Comparison of ENCODE assay signal across 1 cellular context in the genomic region with DNA sequence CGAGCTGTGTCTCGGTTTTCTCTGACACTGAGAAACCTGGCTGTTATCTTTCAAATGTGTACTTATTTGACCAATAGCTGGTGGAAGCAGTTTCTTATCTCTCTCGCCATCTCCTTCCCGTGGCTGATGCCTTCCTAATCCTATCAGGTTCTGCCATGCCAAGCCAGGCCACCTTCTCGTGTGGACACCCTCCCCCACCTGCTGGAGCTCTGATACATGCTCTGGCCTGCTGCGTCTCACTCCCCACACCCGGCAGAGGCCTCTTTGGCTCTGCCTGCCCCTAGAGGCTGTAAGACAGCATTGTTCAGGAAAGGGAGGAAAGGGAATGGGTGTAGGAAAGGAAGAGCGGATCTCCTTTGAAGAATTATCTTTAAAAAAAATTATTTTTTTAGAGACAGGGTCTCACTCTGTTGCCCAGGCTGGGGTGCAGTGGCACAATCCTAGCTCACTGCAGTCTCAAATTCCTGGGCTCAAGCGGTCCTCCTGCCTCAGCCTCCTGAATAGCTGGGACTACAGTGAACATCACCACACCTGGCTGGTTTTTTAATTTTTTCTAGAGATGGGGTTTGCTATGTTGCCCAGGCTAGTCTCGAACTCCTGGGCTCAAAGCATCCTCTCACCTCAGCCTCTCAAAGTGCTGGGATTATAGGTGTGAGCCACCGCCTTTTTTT.
TF ChIP-seq lines count a peak whose summit lies in the region.

No MANE protein-coding gene starts in this region.

TF ChIP-seq in HepG2, 621 proteins besides CTCF, POLR2A, EP300 and RAD21 (continued from another document and continues in another):
- TF ChIP-seq, protein P1, sequence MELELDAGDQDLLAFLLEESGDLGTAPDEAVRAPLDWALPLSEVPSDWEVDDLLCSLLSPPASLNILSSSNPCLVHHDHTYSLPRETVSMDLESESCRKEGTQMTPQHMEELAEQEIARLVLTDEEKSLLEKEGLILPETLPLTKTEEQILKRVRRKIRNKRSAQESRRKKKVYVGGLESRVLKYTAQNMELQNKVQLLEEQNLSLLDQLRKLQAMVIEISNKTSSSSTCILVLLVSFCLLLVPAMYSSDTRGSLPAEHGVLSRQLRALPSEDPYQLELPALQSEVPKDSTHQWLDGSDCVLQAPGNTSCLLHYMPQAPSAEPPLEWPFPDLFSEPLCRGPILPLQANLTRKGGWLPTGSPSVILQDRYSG (CRISPR knock-in tag; IDR thresholded peaks at IDR 0.05) = no peak
- no peak for TF ChIP-seq NCOA5 (CRISPR knock-in tag; IDR thresholded peaks at IDR 0.05)
- no peak for TF ChIP-seq ZNF317 (CRISPR knock-in tag; IDR thresholded peaks at IDR 0.05)
- peak; percentile 56 for TF ChIP-seq POLR2G (IDR thresholded peaks at IDR 0.05; ENCODE audit: low read depth, low read length)
- TF ChIP-seq ZNF350 (CRISPR knock-in tag; IDR thresholded peaks at IDR 0.05; ENCODE audit: borderline replicate concordance, low read depth) = no peak; the same call in 1 of the 2 replicates
- no peak for TF ChIP-seq ZNF556 (CRISPR knock-in tag; IDR thresholded peaks at IDR 0.05; ENCODE audit: borderline replicate concordance)
- TF ChIP-seq MAFK (conservative IDR thresholded peaks at IDR 0.05 in 1 of 2, IDR thresholded peaks at IDR 0.05 in 1 of 2; ENCODE audit: low read length in 2 of 2) = no peak
- no peak for TF ChIP-seq MBNL3 (CRISPR knock-in tag; conservative IDR thresholded peaks at IDR 0.05)
- TF ChIP-seq ZNF841 (CRISPR knock-in tag; IDR thresholded peaks at IDR 0.05; ENCODE audit: borderline replicate concordance) = no peak
- TF ChIP-seq ETV5 (CRISPR knock-in tag; IDR thresholded peaks at IDR 0.05; ENCODE audit: borderline replicate concordance) = peak; percentile 30; the same call in 1 of the 2 replicates
- TF ChIP-seq DNMT1 (CRISPR knock-in tag; IDR thresholded peaks at IDR 0.05) = no peak
- TF ChIP-seq ZNF543 (CRISPR knock-in tag; IDR thresholded peaks at IDR 0.05) = no peak
- TF ChIP-seq, protein P2, sequence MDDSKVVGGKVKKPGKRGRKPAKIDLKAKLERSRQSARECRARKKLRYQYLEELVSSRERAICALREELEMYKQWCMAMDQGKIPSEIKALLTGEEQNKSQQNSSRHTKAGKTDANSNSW (CRISPR knock-in tag; IDR thresholded peaks at IDR 0.05; ENCODE audit: borderline replicate concordance) = no peak
- TF ChIP-seq, protein P3, sequence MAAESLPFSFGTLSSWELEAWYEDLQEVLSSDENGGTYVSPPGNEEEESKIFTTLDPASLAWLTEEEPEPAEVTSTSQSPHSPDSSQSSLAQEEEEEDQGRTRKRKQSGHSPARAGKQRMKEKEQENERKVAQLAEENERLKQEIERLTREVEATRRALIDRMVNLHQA (CRISPR knock-in tag; IDR thresholded peaks at IDR 0.05) = no peak
- TF ChIP-seq SP5 (CRISPR knock-in tag; IDR thresholded peaks at IDR 0.05; ENCODE audit: borderline replicate concordance, low read depth) = 0 out of 2 replicates have a peak, but pooled peaks have one; percentile 29
- TF ChIP-seq, protein P4, sequence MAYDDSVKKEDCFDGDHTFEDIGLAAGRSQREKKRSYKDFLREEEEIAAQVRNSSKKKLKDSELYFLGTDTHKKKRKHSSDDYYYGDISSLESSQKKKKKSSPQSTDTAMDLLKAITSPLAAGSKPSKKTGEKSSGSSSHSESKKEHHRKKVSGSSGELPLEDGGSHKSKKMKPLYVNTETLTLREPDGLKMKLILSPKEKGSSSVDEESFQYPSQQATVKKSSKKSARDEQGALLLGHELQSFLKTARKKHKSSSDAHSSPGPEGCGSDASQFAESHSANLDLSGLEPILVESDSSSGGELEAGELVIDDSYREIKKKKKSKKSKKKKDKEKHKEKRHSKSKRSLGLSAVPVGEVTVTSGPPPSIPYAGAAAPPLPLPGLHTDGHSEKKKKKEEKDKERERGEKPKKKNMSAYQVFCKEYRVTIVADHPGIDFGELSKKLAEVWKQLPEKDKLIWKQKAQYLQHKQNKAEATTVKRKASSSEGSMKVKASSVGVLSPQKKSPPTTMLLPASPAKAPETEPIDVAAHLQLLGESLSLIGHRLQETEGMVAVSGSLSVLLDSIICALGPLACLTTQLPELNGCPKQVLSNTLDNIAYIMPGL (CRISPR knock-in tag; IDR thresholded peaks at IDR 0.05; ENCODE audit: borderline replicate concordance in 1 of 2, low read depth in 1 of 2) = peak; percentile 50 to 86; a peak in 3 of 4 replicates
- TF ChIP-seq ZNF776 (CRISPR knock-in tag; IDR thresholded peaks at IDR 0.05) = no peak
- TF ChIP-seq, protein P5, sequence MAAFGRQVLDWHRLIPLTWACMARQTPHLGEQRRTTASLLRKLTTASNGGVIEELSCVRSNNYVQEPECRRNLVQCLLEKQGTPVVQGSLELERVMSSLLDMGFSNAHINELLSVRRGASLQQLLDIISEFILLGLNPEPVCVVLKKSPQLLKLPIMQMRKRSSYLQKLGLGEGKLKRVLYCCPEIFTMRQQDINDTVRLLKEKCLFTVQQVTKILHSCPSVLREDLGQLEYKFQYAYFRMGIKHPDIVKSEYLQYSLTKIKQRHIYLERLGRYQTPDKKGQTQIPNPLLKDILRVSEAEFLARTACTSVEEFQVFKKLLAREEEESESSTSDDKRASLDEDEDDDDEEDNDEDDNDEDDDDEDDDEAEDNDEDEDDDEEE (CRISPR knock-in tag; IDR thresholded peaks at IDR 0.05) = 0 out of 2 replicates have a peak, but pooled peaks have one; percentile 58
- 0 out of 2 replicates have a peak, but pooled peaks have one; percentile 5 for TF ChIP-seq NR2F6 (IDR thresholded peaks at IDR 0.05)
- peak; percentile 42; the same call in 1 of the 2 replicates for TF ChIP-seq NR2F6 (CRISPR knock-in tag; IDR thresholded peaks at IDR 0.05)
- no peak for TF ChIP-seq SKI (IDR thresholded peaks at IDR 0.05; ENCODE audit: partially characterized antibody)
- no peak for TF ChIP-seq PITX1 (CRISPR knock-in tag; IDR thresholded peaks at IDR 0.05)
- no peak for TF ChIP-seq CENPX (CRISPR knock-in tag; IDR thresholded peaks at IDR 0.05)
- peak; percentile 67 for TF ChIP-seq STAG1 (CRISPR knock-in tag; IDR thresholded peaks at IDR 0.05)
- TF ChIP-seq ZNF24 (IDR thresholded peaks at IDR 0.05) = no peak
- TF ChIP-seq, protein P6, sequence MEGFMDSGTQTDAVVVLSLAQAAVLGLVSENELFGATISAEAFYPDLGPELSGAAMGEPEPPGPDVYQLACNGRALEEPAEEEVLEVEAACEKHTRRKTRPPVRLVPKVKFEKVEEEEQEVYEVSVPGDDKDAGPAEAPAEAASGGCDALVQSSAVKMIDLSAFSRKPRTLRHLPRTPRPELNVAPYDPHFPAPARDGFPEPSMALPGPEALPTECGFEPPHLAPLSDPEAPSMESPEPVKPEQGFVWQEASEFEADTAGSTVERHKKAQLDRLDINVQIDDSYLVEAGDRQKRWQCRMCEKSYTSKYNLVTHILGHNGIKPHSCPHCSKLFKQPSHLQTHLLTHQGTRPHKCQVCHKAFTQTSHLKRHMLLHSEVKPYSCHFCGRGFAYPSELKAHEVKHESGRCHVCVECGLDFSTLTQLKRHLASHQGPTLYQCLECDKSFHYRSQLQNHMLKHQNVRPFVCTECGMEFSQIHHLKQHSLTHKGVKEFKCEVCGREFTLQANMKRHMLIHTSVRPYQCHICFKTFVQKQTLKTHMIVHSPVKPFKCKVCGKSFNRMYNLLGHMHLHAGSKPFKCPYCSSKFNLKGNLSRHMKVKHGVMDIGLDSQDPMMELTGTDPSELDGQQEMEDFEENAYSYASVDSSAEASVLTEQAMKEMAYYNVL (CRISPR knock-in tag; IDR thresholded peaks at IDR 0.05; ENCODE audit: borderline replicate concordance) = 0 out of 2 replicates have a peak, but pooled peaks have one; percentile 18
- 0 out of 2 replicates have a peak, but pooled peaks have one; percentile 29 for TF ChIP-seq HDAC2 (CRISPR knock-in tag; IDR thresholded peaks at IDR 0.05)
- no peak for TF ChIP-seq FOXA3 (CRISPR knock-in tag; IDR thresholded peaks at IDR 0.05)
- no peak for TF ChIP-seq BRCA1 (CRISPR knock-in tag; IDR thresholded peaks at IDR 0.05)
- TF ChIP-seq ZSCAN21 (CRISPR knock-in tag; IDR thresholded peaks at IDR 0.05; ENCODE audit: borderline replicate concordance) = no peak
- TF ChIP-seq NR2F2 (IDR thresholded peaks at IDR 0.05; ENCODE audit: borderline replicate concordance, low read depth) = no peak
- TF ChIP-seq, protein P7, sequence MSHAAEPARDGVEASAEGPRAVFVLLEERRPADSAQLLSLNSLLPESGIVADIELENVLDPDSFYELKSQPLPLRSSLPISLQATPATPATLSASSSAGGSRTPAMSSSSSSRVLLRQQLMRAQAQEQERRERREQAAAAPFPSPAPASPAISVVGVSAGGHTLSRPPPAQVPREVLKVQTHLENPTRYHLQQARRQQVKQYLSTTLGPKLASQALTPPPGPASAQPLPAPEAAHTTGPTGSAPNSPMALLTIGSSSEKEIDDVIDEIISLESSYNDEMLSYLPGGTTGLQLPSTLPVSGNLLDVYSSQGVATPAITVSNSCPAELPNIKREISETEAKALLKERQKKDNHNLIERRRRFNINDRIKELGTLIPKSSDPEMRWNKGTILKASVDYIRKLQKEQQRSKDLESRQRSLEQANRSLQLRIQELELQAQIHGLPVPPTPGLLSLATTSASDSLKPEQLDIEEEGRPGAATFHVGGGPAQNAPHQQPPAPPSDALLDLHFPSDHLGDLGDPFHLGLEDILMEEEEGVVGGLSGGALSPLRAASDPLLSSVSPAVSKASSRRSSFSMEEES (CRISPR knock-in tag; IDR thresholded peaks at IDR 0.05) = 0 out of 2 replicates have a peak, but pooled peaks have one; percentile 14
- no peak for TF ChIP-seq ZNF670 (CRISPR knock-in tag; IDR thresholded peaks at IDR 0.05; ENCODE audit: borderline replicate concordance)
- no peak for TF ChIP-seq ZNF549 (CRISPR knock-in tag; IDR thresholded peaks at IDR 0.05)
- TF ChIP-seq CBX2 (IDR thresholded peaks at IDR 0.05; ENCODE audit: low read depth, low read length) = no peak
- no peak for TF ChIP-seq CBX2 (CRISPR knock-in tag; IDR thresholded peaks at IDR 0.05; ENCODE audit: low read depth)
- no peak for TF ChIP-seq PAF1 (CRISPR knock-in tag; IDR thresholded peaks at IDR 0.05)
- TF ChIP-seq, protein P8, sequence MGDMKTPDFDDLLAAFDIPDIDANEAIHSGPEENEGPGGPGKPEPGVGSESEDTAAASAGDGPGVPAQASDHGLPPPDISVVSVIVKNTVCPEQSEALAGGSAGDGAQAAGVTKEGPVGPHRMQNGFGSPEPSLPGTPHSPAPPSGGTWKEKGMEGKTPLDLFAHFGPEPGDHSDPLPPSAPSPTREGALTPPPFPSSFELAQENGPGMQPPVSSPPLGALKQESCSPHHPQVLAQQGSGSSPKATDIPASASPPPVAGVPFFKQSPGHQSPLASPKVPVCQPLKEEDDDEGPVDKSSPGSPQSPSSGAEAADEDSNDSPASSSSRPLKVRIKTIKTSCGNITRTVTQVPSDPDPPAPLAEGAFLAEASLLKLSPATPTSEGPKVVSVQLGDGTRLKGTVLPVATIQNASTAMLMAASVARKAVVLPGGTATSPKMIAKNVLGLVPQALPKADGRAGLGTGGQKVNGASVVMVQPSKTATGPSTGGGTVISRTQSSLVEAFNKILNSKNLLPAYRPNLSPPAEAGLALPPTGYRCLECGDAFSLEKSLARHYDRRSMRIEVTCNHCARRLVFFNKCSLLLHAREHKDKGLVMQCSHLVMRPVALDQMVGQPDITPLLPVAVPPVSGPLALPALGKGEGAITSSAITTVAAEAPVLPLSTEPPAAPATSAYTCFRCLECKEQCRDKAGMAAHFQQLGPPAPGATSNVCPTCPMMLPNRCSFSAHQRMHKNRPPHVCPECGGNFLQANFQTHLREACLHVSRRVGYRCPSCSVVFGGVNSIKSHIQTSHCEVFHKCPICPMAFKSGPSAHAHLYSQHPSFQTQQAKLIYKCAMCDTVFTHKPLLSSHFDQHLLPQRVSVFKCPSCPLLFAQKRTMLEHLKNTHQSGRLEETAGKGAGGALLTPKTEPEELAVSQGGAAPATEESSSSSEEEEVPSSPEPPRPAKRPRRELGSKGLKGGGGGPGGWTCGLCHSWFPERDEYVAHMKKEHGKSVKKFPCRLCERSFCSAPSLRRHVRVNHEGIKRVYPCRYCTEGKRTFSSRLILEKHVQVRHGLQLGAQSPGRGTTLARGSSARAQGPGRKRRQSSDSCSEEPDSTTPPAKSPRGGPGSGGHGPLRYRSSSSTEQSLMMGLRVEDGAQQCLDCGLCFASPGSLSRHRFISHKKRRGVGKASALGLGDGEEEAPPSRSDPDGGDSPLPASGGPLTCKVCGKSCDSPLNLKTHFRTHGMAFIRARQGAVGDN (CRISPR knock-in tag; IDR thresholded peaks at IDR 0.05) = peak; percentile 61
- TF ChIP-seq EHMT2 (IDR thresholded peaks at IDR 0.05; ENCODE audit: borderline replicate concordance, low read depth, low read length) = no peak
- no peak for TF ChIP-seq HNRNPL (IDR thresholded peaks at IDR 0.05; ENCODE audit: low read depth, low read length)
- TF ChIP-seq KMT2A (CRISPR knock-in tag; IDR thresholded peaks at IDR 0.05) = no peak
- TF ChIP-seq, protein P9, sequence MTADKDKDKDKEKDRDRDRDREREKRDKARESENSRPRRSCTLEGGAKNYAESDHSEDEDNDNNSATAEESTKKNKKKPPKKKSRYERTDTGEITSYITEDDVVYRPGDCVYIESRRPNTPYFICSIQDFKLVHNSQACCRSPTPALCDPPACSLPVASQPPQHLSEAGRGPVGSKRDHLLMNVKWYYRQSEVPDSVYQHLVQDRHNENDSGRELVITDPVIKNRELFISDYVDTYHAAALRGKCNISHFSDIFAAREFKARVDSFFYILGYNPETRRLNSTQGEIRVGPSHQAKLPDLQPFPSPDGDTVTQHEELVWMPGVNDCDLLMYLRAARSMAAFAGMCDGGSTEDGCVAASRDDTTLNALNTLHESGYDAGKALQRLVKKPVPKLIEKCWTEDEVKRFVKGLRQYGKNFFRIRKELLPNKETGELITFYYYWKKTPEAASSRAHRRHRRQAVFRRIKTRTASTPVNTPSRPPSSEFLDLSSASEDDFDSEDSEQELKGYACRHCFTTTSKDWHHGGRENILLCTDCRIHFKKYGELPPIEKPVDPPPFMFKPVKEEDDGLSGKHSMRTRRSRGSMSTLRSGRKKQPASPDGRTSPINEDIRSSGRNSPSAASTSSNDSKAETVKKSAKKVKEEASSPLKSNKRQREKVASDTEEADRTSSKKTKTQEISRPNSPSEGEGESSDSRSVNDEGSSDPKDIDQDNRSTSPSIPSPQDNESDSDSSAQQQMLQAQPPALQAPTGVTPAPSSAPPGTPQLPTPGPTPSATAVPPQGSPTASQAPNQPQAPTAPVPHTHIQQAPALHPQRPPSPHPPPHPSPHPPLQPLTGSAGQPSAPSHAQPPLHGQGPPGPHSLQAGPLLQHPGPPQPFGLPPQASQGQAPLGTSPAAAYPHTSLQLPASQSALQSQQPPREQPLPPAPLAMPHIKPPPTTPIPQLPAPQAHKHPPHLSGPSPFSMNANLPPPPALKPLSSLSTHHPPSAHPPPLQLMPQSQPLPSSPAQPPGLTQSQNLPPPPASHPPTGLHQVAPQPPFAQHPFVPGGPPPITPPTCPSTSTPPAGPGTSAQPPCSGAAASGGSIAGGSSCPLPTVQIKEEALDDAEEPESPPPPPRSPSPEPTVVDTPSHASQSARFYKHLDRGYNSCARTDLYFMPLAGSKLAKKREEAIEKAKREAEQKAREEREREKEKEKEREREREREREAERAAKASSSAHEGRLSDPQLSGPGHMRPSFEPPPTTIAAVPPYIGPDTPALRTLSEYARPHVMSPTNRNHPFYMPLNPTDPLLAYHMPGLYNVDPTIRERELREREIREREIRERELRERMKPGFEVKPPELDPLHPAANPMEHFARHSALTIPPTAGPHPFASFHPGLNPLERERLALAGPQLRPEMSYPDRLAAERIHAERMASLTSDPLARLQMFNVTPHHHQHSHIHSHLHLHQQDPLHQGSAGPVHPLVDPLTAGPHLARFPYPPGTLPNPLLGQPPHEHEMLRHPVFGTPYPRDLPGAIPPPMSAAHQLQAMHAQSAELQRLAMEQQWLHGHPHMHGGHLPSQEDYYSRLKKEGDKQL (CRISPR knock-in tag; IDR thresholded peaks at IDR 0.05; ENCODE audit: low read depth) = no peak
- TF ChIP-seq SOX13 (IDR thresholded peaks at IDR 0.05) = no peak
- TF ChIP-seq SOX13 (CRISPR knock-in tag; conservative IDR thresholded peaks at IDR 0.05 in 1 of 2, IDR thresholded peaks at IDR 0.05 in 1 of 2) = 0 out of 4 replicates have a peak, but pooled peaks of 1 of the 2 experiments have one; percentile 22
- TF ChIP-seq ZFX (CRISPR knock-in tag; IDR thresholded peaks at IDR 0.05; ENCODE audit: low read depth) = peak; percentile 74
